In genomic region chr22:33302049-33302545, GRCh38 we compare ENCODE assay signal across 8 cellular contexts.
DNase-seq lines count a peak whose midpoint lies in the region; ATAC-seq and TF ChIP-seq lines count a peak whose summit lies in the region.

No MANE protein-coding gene starts in this region.

- H3K4me1 ChIP-seq in heart left ventricle: peaks cover 0 to 33% (median 10%) of the 10 kb centered on the region in 12 donors

- intact Hi-C loops in heart left ventricle (cut with DNase I) (loop anchor here (1.0 to 10.0 kb wide), 21 partner anchors 123 to 1723 kb away; partner anchors contain the start of gene LARGE1 (in 6 of the 10)), posterior vena cava (cut with DNase I) (loop anchor here in 1 of 2 donors (10.0 kb wide), 1 partner anchor 803 kb away; no protein-coding TSS in a partner anchor)

- 7 to 11% (median 8%) methylated on average over 9 to 10 of the region's 10 CpGs for WGBS in heart left ventricle, 4 donors

- peaks cover 0 to 13% (median 0%) of the 10 kb centered on the region in 9 donors for H3K36me3 ChIP-seq in heart left ventricle

- no peaks in the 10 kb centered on the region for H3K9me3 Mint-ChIP-seq in activated naive CD8-positive, alpha-beta T cell treated with anti-CD3 and anti-CD28 coated beads, Interleukin-2, amount 10 ng/mL, durations not matched to agents 7 days and 5 days

- no peak for ATAC-seq in activated CD4-positive, CD25-positive, alpha-beta regulatory T cell treated with anti-CD3 and anti-CD28 coated beads, Interleukin-2, amount 50 U/mL, for 24 hours
- no peak for ATAC-seq in activated naive CD8-positive, alpha-beta T cell treated with anti-CD3 and anti-CD28 coated beads, Interleukin-2, amount 10 ng/mL, durations not matched to agents 7 days and 5 days (ENCODE audit: low read depth)
- ATAC-seq in heart left ventricle: peak; percentile 83 to 91 (median 88)
- ATAC-seq in HG03457 (IDR thresholded peaks at IDR 0.05; ENCODE audit: unreplicated experiment): no peak

- H3K36me3 Mint-ChIP-seq in activated naive CD8-positive, alpha-beta T cell treated with anti-CD3 and anti-CD28 coated beads, Interleukin-2, amount 10 ng/mL, durations not matched to agents 7 days and 5 days: no peaks in the 10 kb centered on the region

- H3K4me1 Mint-ChIP-seq in activated naive CD8-positive, alpha-beta T cell treated with anti-CD3 and anti-CD28 coated beads, Interleukin-2, amount 10 ng/mL, durations not matched to agents 7 days and 5 days: no peaks in the 10 kb centered on the region

- H3K4me3 ChIP-seq in heart left ventricle: peak overlapping the region in 5 of 12 donors; percentile 3 to 25 (median 11)

- H3K27me3 ChIP-seq in heart left ventricle: no peaks in the 10 kb centered on the region

- H3K4me3 Mint-ChIP-seq in activated naive CD8-positive, alpha-beta T cell treated with anti-CD3 and anti-CD28 coated beads, Interleukin-2, amount 10 ng/mL, durations not matched to agents 7 days and 5 days: no peak overlapping the region

- POLR2A ChIA-PET in activated naive CD8-positive, alpha-beta T cell treated with anti-CD3 and anti-CD28 coated beads, Interleukin-2, amount 10 ng/mL, durations not matched to agents 7 days and 5 days (lab: Charles Lee): no interaction called here

- no peak for TF ChIP-seq POLR2A in heart left ventricle (IDR thresholded peaks at IDR 0.05)

- H3K27ac Mint-ChIP-seq in activated naive CD8-positive, alpha-beta T cell treated with anti-CD3 and anti-CD28 coated beads, Interleukin-2, amount 10 ng/mL, durations not matched to agents 7 days and 5 days: no peak overlapping the region

- H3K27me3 Mint-ChIP-seq in activated naive CD8-positive, alpha-beta T cell treated with anti-CD3 and anti-CD28 coated beads, Interleukin-2, amount 10 ng/mL, durations not matched to agents 7 days and 5 days: no peaks in the 10 kb centered on the region

- peak; percentile 87 to 98 (median 94) for TF ChIP-seq CTCF in heart left ventricle (IDR thresholded peaks at IDR 0.05)

- H3K9me3 ChIP-seq in heart left ventricle: no peaks in the 10 kb centered on the region

- TF ChIP-seq RAD21 in Ishikawa (IDR thresholded peaks at IDR 0.05; ENCODE audit: low read depth): peak; percentile 83

- peak; percentile 4 to 20 (median 8) for DNase-seq in activated CD4-positive, CD25-positive, alpha-beta regulatory T cell (lab: John Stamatoyannopoulos, UW)
- DNase-seq in RPMI7951 (ENCODE audit: low read depth) (peak; percentile 38), heart left ventricle (peak; percentile 77 to 89 (median 83)), posterior vena cava (ENCODE audit: low spot score) (peak; percentile 94)
- DNase-seq in activated naive CD8-positive, alpha-beta T cell treated with anti-CD3 and anti-CD28 coated beads, Interleukin-2, amount 10 ng/mL, durations not matched to agents 7 days and 5 days: peak; percentile 67

- peak overlapping the region in 8 of 12 donors; percentile 4 to 75 (median 65) for H3K27ac ChIP-seq in heart left ventricle

- TF ChIP-seq EP300 in Ishikawa (IDR thresholded peaks at IDR 0.05; ENCODE audit: borderline replicate concordance): no peak

TF ChIP-seq in Ishikawa, 13 proteins besides CTCF, POLR2A, EP300 and RAD21:
- TF ChIP-seq TAF1 (IDR thresholded peaks at IDR 0.05; ENCODE audit: low read depth) (no peak), ZBTB7A (IDR thresholded peaks at IDR 0.05; ENCODE audit: low read depth) (no peak), MAX (IDR thresholded peaks at IDR 0.05) (no peak), TCF12 (IDR thresholded peaks at IDR 0.05; ENCODE audit: low read depth) (no peak), NFIC (IDR thresholded peaks at IDR 0.05) (no peak), CEBPB (IDR thresholded peaks at IDR 0.05) (no peak), EGR1 (IDR thresholded peaks at IDR 0.05) (no peak), TEAD4 (IDR thresholded peaks at IDR 0.05) (no peak), YY1 (IDR thresholded peaks at IDR 0.05; ENCODE audit: low read depth) (no peak), FOXM1 (IDR thresholded peaks at IDR 0.05; ENCODE audit: borderline replicate concordance, low read depth) (no peak), CREB1 (IDR thresholded peaks at IDR 0.05; ENCODE audit: low read depth) (no peak)
- TF ChIP-seq, protein P1, sequence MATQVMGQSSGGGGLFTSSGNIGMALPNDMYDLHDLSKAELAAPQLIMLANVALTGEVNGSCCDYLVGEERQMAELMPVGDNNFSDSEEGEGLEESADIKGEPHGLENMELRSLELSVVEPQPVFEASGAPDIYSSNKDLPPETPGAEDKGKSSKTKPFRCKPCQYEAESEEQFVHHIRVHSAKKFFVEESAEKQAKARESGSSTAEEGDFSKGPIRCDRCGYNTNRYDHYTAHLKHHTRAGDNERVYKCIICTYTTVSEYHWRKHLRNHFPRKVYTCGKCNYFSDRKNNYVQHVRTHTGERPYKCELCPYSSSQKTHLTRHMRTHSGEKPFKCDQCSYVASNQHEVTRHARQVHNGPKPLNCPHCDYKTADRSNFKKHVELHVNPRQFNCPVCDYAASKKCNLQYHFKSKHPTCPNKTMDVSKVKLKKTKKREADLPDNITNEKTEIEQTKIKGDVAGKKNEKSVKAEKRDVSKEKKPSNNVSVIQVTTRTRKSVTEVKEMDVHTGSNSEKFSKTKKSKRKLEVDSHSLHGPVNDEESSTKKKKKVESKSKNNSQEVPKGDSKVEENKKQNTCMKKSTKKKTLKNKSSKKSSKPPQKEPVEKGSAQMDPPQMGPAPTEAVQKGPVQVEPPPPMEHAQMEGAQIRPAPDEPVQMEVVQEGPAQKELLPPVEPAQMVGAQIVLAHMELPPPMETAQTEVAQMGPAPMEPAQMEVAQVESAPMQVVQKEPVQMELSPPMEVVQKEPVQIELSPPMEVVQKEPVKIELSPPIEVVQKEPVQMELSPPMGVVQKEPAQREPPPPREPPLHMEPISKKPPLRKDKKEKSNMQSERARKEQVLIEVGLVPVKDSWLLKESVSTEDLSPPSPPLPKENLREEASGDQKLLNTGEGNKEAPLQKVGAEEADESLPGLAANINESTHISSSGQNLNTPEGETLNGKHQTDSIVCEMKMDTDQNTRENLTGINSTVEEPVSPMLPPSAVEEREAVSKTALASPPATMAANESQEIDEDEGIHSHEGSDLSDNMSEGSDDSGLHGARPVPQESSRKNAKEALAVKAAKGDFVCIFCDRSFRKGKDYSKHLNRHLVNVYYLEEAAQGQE (IDR thresholded peaks at IDR 0.05; ENCODE audit: low read depth): no peak
- TF ChIP-seq, protein P2, sequence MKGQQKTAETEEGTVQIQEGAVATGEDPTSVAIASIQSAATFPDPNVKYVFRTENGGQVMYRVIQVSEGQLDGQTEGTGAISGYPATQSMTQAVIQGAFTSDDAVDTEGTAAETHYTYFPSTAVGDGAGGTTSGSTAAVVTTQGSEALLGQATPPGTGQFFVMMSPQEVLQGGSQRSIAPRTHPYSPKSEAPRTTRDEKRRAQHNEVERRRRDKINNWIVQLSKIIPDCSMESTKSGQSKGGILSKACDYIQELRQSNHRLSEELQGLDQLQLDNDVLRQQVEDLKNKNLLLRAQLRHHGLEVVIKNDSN (IDR thresholded peaks at IDR 0.05): no peak

Comparison
In these comparisons a context has a peak if more than half of its experiments do, and no peak if none do; other contexts are left out.
1. DNase-seq: peak in every context shown above with its lines; median percentile 94 in posterior vena cava; 83 in heart left ventricle; 67 in activated naive CD8-positive, alpha-beta T cell treated with anti-CD3 and anti-CD28 coated beads, Interleukin-2, amount 10 ng/mL, durations not matched to agents 7 days and 5 days; 38 in RPMI7951; 8 in activated CD4-positive, CD25-positive, alpha-beta regulatory T cell.
2. ATAC-seq: peak in heart left ventricle (4 of 4); none in activated CD4-positive, CD25-positive, alpha-beta regulatory T cell treated with anti-CD3 and anti-CD28 coated beads, Interleukin-2, amount 50 U/mL, for 24 hours (0 of 2), activated naive CD8-positive, alpha-beta T cell treated with anti-CD3 and anti-CD28 coated beads, Interleukin-2, amount 10 ng/mL, durations not matched to agents 7 days and 5 days (single experiment) and HG03457 (single experiment).